8 cellular contexts compared by ENCODE assay signal in genomic region chr16:4307215-4308037, GRCh38. TPM values are rescaled to one million over a fixed set of nuclear protein-coding genes. Genes with fewer than 3 reads are reported as not detected.
A peak's percentile ranks its signal among the peaks of the same experiment; 100 is the strongest.
DNase-seq lines count a peak whose midpoint lies in the region; ATAC-seq and TF ChIP-seq lines count a peak whose summit lies in the region.

No MANE protein-coding gene starts in this region.

- H3K4me1 Mint-ChIP-seq in activated CD8-positive, alpha-beta memory T cell treated with anti-CD3 and anti-CD28 coated beads, Interleukin-2, amount 10 ng/mL, durations not matched to agents 7 days and 5 days = peaks cover 22% of the 10 kb centered on the region
- H3K4me1 Mint-ChIP-seq in endothelial cell (ENCODE audit: unreplicated experiment) = peaks cover 3% of the 10 kb centered on the region

- H3K36me3 ChIP-seq in BLaER1 = peaks cover 24% of the 10 kb centered on the region

- no peaks in the 10 kb centered on the region for H3K27me3 ChIP-seq in BLaER1

- peak overlapping the region; percentile 84 for H3K9ac ChIP-seq in BLaER1

- ATAC-seq in GM19328 (IDR thresholded peaks at IDR 0.05; ENCODE audit: unreplicated experiment) = peak; percentile 85
- peak; percentile 88 for ATAC-seq in HG03460 (IDR thresholded peaks at IDR 0.05; ENCODE audit: unreplicated experiment)
- peak; percentile 94 for ATAC-seq in activated CD8-positive, alpha-beta memory T cell treated with anti-CD3 and anti-CD28 coated beads, Interleukin-2, amount 10 ng/mL, durations not matched to agents 7 days and 5 days

- H3K9me3 ChIP-seq in BLaER1 = no peaks in the 10 kb centered on the region

- H3K4me1 ChIP-seq in BLaER1 = peaks cover 65% of the 10 kb centered on the region

- peaks cover 10% of the 10 kb centered on the region for H3K36me3 Mint-ChIP-seq in activated CD8-positive, alpha-beta memory T cell treated with anti-CD3 and anti-CD28 coated beads, Interleukin-2, amount 10 ng/mL, durations not matched to agents 7 days and 5 days
- H3K36me3 Mint-ChIP-seq in endothelial cell (ENCODE audit: low read depth, unreplicated experiment) = no peaks in the 10 kb centered on the region

- peak overlapping the region; percentile 96 for H3K4me2 ChIP-seq in BLaER1

- no peaks in the 10 kb centered on the region for H4K20me1 ChIP-seq in BLaER1

- H3K4me3 ChIP-seq in BLaER1 = peak overlapping the region; percentile 72

- no peaks in the 10 kb centered on the region for H3K9me3 Mint-ChIP-seq in activated CD8-positive, alpha-beta memory T cell treated with anti-CD3 and anti-CD28 coated beads, Interleukin-2, amount 10 ng/mL, durations not matched to agents 7 days and 5 days (ENCODE audit: low read depth)
- H3K9me3 Mint-ChIP-seq in endothelial cell (ENCODE audit: unreplicated experiment) = no peaks in the 10 kb centered on the region

- peak; percentile 95 for DNase-seq in NK-92 treated with Interleukin-12 subunit alpha and Interleukin-12 subunit beta, amount 100 ng/mL, for 24 hours (lab: John Stamatoyannopoulos, UW)
- DNase-seq in activated CD8-positive, alpha-beta memory T cell treated with anti-CD3 and anti-CD28 coated beads, Interleukin-2, amount 10 ng/mL, durations not matched to agents 7 days and 5 days = peak; percentile 98
- DNase-seq in endothelial cell (ENCODE audit: low spot score) = peak; percentile 86
- DNase-seq in midbrain (lab: John Stamatoyannopoulos, UW) = peak; percentile 82
- DNase-seq in stimulated activated CD8-positive, alpha-beta memory T cell treated with anti-CD3 and anti-CD28 coated beads, Interleukin-15, amount 100 ng/mL, for 48 hours (ENCODE audit: low read depth in 2 of 2) = peak; percentile 93 to 96

- no peak for TF ChIP-seq CTCF in endothelial cell (IDR thresholded peaks at IDR 0.05; ENCODE audit: unreplicated experiment)

- peak overlapping the region; percentile 92 for H3K27ac ChIP-seq in BLaER1

- no peaks in the 10 kb centered on the region for H3K27me3 Mint-ChIP-seq in activated CD8-positive, alpha-beta memory T cell treated with anti-CD3 and anti-CD28 coated beads, Interleukin-2, amount 10 ng/mL, durations not matched to agents 7 days and 5 days
- peaks cover 7% of the 10 kb centered on the region for H3K27me3 Mint-ChIP-seq in endothelial cell (ENCODE audit: unreplicated experiment)

- H3K4me3 Mint-ChIP-seq in activated CD8-positive, alpha-beta memory T cell treated with anti-CD3 and anti-CD28 coated beads, Interleukin-2, amount 10 ng/mL, durations not matched to agents 7 days and 5 days = peak overlapping the region; percentile 96
- H3K4me3 Mint-ChIP-seq in endothelial cell (ENCODE audit: unreplicated experiment) = peak overlapping the region; percentile 80

- peak overlapping the region; percentile 97 for H3K27ac Mint-ChIP-seq in activated CD8-positive, alpha-beta memory T cell treated with anti-CD3 and anti-CD28 coated beads, Interleukin-2, amount 10 ng/mL, durations not matched to agents 7 days and 5 days
- peak overlapping the region; percentile 74 for H3K27ac Mint-ChIP-seq in endothelial cell (ENCODE audit: unreplicated experiment)

- CTCF ChIA-PET in activated CD8-positive, alpha-beta memory T cell treated with anti-CD3 and anti-CD28 coated beads, Interleukin-2, amount 10 ng/mL, durations not matched to agents 7 days and 5 days (lab: Charles Lee) = interaction anchor here (1.1 to 3.7 kb wide), 16 partner anchors 8 to 241 kb away, joined by 3 to 23 read pairs (median 6); partner anchors contain the start of gene TFAP4

RNA-seq across cellular contexts. Expression of gene GLIS2, which starts 8.4 kb away (rescaled TPM):
- total RNA-seq in activated CD8-positive, alpha-beta memory T cell treated with anti-CD3 and anti-CD28 coated beads, Interleukin-2, amount 10 ng/mL, durations not matched to agents 7 days and 5 days = under 1 TPM; 0.55 to 0.63 TPM
- total RNA-seq in endothelial cell (ENCODE audit: unreplicated experiment) = 1.6 TPM

RNA-seq across cellular contexts. Expression of gene TFAP4, which starts 34.6 kb away (rescaled TPM):
- 10 to 100 TPM; 18.0 to 27.2 TPM for total RNA-seq in activated CD8-positive, alpha-beta memory T cell treated with anti-CD3 and anti-CD28 coated beads, Interleukin-2, amount 10 ng/mL, durations not matched to agents 7 days and 5 days
- 6.2 TPM for total RNA-seq in endothelial cell (ENCODE audit: unreplicated experiment)

RNA-seq across cellular contexts. Expression of gene PAM16, which starts 43.7 kb away (rescaled TPM):
- total RNA-seq in activated CD8-positive, alpha-beta memory T cell treated with anti-CD3 and anti-CD28 coated beads, Interleukin-2, amount 10 ng/mL, durations not matched to agents 7 days and 5 days = 10 to 100 TPM; 47.5 to 49.4 TPM
- 29.5 TPM for total RNA-seq in endothelial cell (ENCODE audit: unreplicated experiment)

Comparison
In these comparisons a context has a peak if more than half of its experiments do, and no peak if none do; other contexts are left out.
1. Peak in every context shown above with its lines: DNase-seq, ATAC-seq, H3K4me3 ChIP-seq and H3K27ac ChIP-seq.